8 cellular contexts compared by ENCODE assay signal in genomic region chr7:131007439-131008330, GRCh38.
DNase-seq lines count a peak whose midpoint lies in the region; ATAC-seq and TF ChIP-seq lines count a peak whose summit lies in the region.

No MANE protein-coding gene starts in this region.

- WGBS in endodermal cell (ENCODE audit: insufficient coverage in 1 of 2, insufficient read length in 1 of 2), 2 experiments, result 54 to 64% methylated on average over 5 to 19 of the region's 19 CpGs

- H3K27me3 Mint-ChIP-seq in activated CD4-positive, alpha-beta memory T cell treated with anti-CD3 and anti-CD28 coated beads, Interleukin-2, amount 10 ng/mL, durations not matched to agents 7 days and 5 days, result no peaks in the 10 kb centered on the region
- H3K27me3 Mint-ChIP-seq in endodermal cell (ENCODE audit: insufficient read depth), result no peaks in the 10 kb centered on the region

- no peak for ATAC-seq in HG03469 (IDR thresholded peaks at IDR 0.05; ENCODE audit: unreplicated experiment)

- peaks cover 3% of the 10 kb centered on the region for H3K9me3 ChIP-seq in endodermal cell (ENCODE audit: control insufficient read depth, low read length)

- no peak overlapping the region for H3K4me3 ChIP-seq in endodermal cell (ENCODE audit: low read length)

- no peaks in the 10 kb centered on the region for H3K4me1 ChIP-seq in endodermal cell (ENCODE audit: control insufficient read depth, insufficient read depth, low read length)

- POLR2A ChIA-PET in activated CD4-positive, alpha-beta memory T cell treated with anti-CD3 and anti-CD28 coated beads, Interleukin-2, amount 10 ng/mL, durations not matched to agents 7 days and 5 days (lab: Charles Lee), result interaction anchor here (1.0 to 9.1 kb wide), 14 partner anchors 11 to 111 kb away, joined by 3 to 127 read pairs (median 6); no protein-coding TSS in a partner anchor

- peak; percentile 83 for DNase-seq in ELR (ENCODE audit: low read depth)
- DNase-seq in H4 (ENCODE audit: low spot score), result peak; percentile 83
- DNase-seq in NCI-H2196 treated with DMSO at 0.1 percent for 48 hours (lab: John Stamatoyannopoulos, UW; ENCODE audit: unreplicated experiment), result peak; percentile 16
- peak; percentile 72 for DNase-seq in activated CD4-positive, alpha-beta memory T cell treated with anti-CD3 and anti-CD28 coated beads, Interleukin-2, amount 10 ng/mL, durations not matched to agents 7 days and 5 days
- DNase-seq in endodermal cell, result peak; percentile 82
- peak; percentile 79 for DNase-seq in midbrain (lab: John Stamatoyannopoulos, UW)
- peak; percentile 89 for DNase-seq in superior temporal gyrus (ENCODE audit: extremely low spot score)

- peak overlapping the region; percentile 41 for H3K4me3 Mint-ChIP-seq in activated CD4-positive, alpha-beta memory T cell treated with anti-CD3 and anti-CD28 coated beads, Interleukin-2, amount 10 ng/mL, durations not matched to agents 7 days and 5 days
- no peak overlapping the region for H3K4me3 Mint-ChIP-seq in endodermal cell

- peaks cover 14% of the 10 kb centered on the region for H3K9me3 Mint-ChIP-seq in activated CD4-positive, alpha-beta memory T cell treated with anti-CD3 and anti-CD28 coated beads, Interleukin-2, amount 10 ng/mL, durations not matched to agents 7 days and 5 days
- peaks cover 3% of the 10 kb centered on the region for H3K9me3 Mint-ChIP-seq in endodermal cell

- TF ChIP-seq CTCF in endodermal cell (conservative IDR thresholded peaks at IDR 0.05), result peak; percentile 75

- H3K27me3 ChIP-seq in endodermal cell (ENCODE audit: control insufficient read depth, insufficient read depth, low read length, poor library complexity, severe bottlenecking), result no peaks in the 10 kb centered on the region

- peaks cover 37% of the 10 kb centered on the region for H3K36me3 Mint-ChIP-seq in activated CD4-positive, alpha-beta memory T cell treated with anti-CD3 and anti-CD28 coated beads, Interleukin-2, amount 10 ng/mL, durations not matched to agents 7 days and 5 days (ENCODE audit: low read depth)
- no peaks in the 10 kb centered on the region for H3K36me3 Mint-ChIP-seq in endodermal cell (ENCODE audit: low read depth)

- H3K4me1 Mint-ChIP-seq in activated CD4-positive, alpha-beta memory T cell treated with anti-CD3 and anti-CD28 coated beads, Interleukin-2, amount 10 ng/mL, durations not matched to agents 7 days and 5 days, result peaks cover 80% of the 10 kb centered on the region
- peaks cover 5% of the 10 kb centered on the region for H3K4me1 Mint-ChIP-seq in endodermal cell

- peak overlapping the region; percentile 81 for H3K27ac Mint-ChIP-seq in activated CD4-positive, alpha-beta memory T cell treated with anti-CD3 and anti-CD28 coated beads, Interleukin-2, amount 10 ng/mL, durations not matched to agents 7 days and 5 days
- H3K27ac Mint-ChIP-seq in endodermal cell, result peak overlapping the region; percentile 82

- H3K9ac ChIP-seq in endodermal cell (ENCODE audit: extremely low read depth, low read length, poor library complexity, severe bottlenecking), result no peak overlapping the region

- no peaks in the 10 kb centered on the region for H3K36me3 ChIP-seq in endodermal cell (ENCODE audit: control insufficient read depth, insufficient read depth, low read length)

- H3K27ac ChIP-seq in endodermal cell (ENCODE audit: low read depth, low read length), result no peak overlapping the region

- CTCF ChIA-PET in activated CD4-positive, alpha-beta memory T cell treated with anti-CD3 and anti-CD28 coated beads, Interleukin-2, amount 10 ng/mL, durations not matched to agents 7 days and 5 days (lab: Charles Lee), result interaction anchor here (0.7 to 2.2 kb wide), 18 partner anchors 9 to 114 kb away, joined by 3 to 25 read pairs (median 6); no protein-coding TSS in a partner anchor

Comparison
In these comparisons a context has a peak if more than half of its experiments do, and no peak if none do; other contexts are left out.
1. DNase-seq: peak in every context shown above with its lines; median percentile 89 in superior temporal gyrus; 83 in ELR; 83 in H4; 82 in endodermal cell; 79 in midbrain; 72 in activated CD4-positive, alpha-beta memory T cell treated with anti-CD3 and anti-CD28 coated beads, Interleukin-2, amount 10 ng/mL, durations not matched to agents 7 days and 5 days; 16 in NCI-H2196 treated with DMSO at 0.1 percent for 48 hours.